Comparison of ENCODE assay signal across 8 cellular contexts in genomic region chr4:153684182-153685073, GRCh38. TPM values are rescaled to one million over a fixed set of nuclear protein-coding genes. Genes with fewer than 3 reads are reported as not detected.
A peak's percentile ranks its signal among the peaks of the same experiment; 100 is the strongest.
DNase-seq lines count a peak whose midpoint lies in the region; ATAC-seq and TF ChIP-seq lines count a peak whose summit lies in the region.

Gene TLR2, plus strand, starts transcription at chr4:153684280. Its CDS starts 18,628 bp downstream, at chr4:153702908.

- POLR2A ChIA-PET in SK-N-SH (lab: Yijun Ruan, JAX): no interaction called here

- ATAC-seq in HG03064 (IDR thresholded peaks at IDR 0.05; ENCODE audit: low read depth, unreplicated experiment) (peak; percentile 79), sciatic nerve (peak; percentile 95)

- peak within 1 kb of the TSS; percentile 46 to 55 for H3K4me3 ChIP-seq in SK-N-SH (ENCODE audit: low read depth in 2 of 2, low read length in 1 of 2)

- peaks cover 5% of the 10 kb centered on the region; the same call in 1 of the 2 replicates for H3K9me3 ChIP-seq in SK-N-SH

- no peak within 1 kb of the TSS for H3K9ac ChIP-seq in SK-N-SH

- WGBS in SK-N-SH (ENCODE audit: low lambda C conversion rate): 23% methylated on average over 11 of the region's 79 CpGs

- H3K9me2 ChIP-seq in SK-N-SH: no peaks in the 10 kb centered on the region

- peak within 1 kb of the TSS; percentile 30; the same call in 1 of the 2 replicates for H2AFZ ChIP-seq in SK-N-SH (ENCODE audit: low read depth)

- H3K79me2 ChIP-seq in SK-N-SH (ENCODE audit: insufficient read depth): no peaks in the 10 kb centered on the region

- H3K36me3 ChIP-seq in SK-N-SH (replicated peaks in 1 of 2; ENCODE audit: control insufficient read depth in 1 of 2, insufficient read depth in 2 of 2, low read length in 1 of 2): no peaks in the 10 kb centered on the region

- H3F3A ChIP-seq in SK-N-SH (replicated peaks; ENCODE audit: insufficient read depth): no peaks in the 10 kb centered on the region

- peak; percentile 14 for DNase-seq in NCI-H2227 (lab: John Stamatoyannopoulos, UW; ENCODE audit: unreplicated experiment)
- no peak for DNase-seq in NCI-H2227 treated with DMSO at 0.1 percent for 48 hours (lab: John Stamatoyannopoulos, UW)
- peak; percentile 73 for DNase-seq in SK-N-SH
- DNase-seq in activated naive CD8-positive, alpha-beta T cell treated with anti-CD3 and anti-CD28 coated beads, Interleukin-2, amount 50 U/mL, for 16 hours (ENCODE audit: low read depth, low spot score): peak; percentile 51
- peak; percentile 20 for DNase-seq in hepatic stellate cell (ENCODE audit: low spot score)
- peak; percentile 84 for DNase-seq in sciatic nerve (ENCODE audit: low spot score)
- DNase-seq in kidney glomerular epithelial cell (lab: John Stamatoyannopoulos, UW): no peak

- peaks cover 34% of the 10 kb centered on the region for H3K27me3 ChIP-seq in SK-N-SH (ENCODE audit: insufficient read depth)

- no peak for TF ChIP-seq CTCF in SK-N-SH (IDR thresholded peaks at IDR 0.05)

- TF ChIP-seq RAD21 in SK-N-SH (IDR thresholded peaks at IDR 0.05; ENCODE audit: low read length): no peak

- CTCF ChIA-PET in SK-N-SH (lab: Yijun Ruan, JAX): interaction anchor here (1.0 to 3.3 kb wide), 6 partner anchors 15 to 65 kb away, joined by 3 to 21 read pairs (median 5); no protein-coding TSS in a partner anchor

- H4K20me1 ChIP-seq in SK-N-SH (ENCODE audit: insufficient read depth): no peaks in the 10 kb centered on the region

- intact Hi-C loops in sciatic nerve (cut with DNase I): no loop called here

- H3K4me1 ChIP-seq in SK-N-SH (ENCODE audit: control insufficient read depth in 1 of 2, insufficient read depth in 2 of 2, low read depth in 1 of 2, low read length in 1 of 2): peaks cover 0 to 12% of the 10 kb centered on the region in 2 experiments; a peak in 1 of 4 replicates

- no peak for TF ChIP-seq EP300 in SK-N-SH (IDR thresholded peaks at IDR 0.05; ENCODE audit: borderline replicate concordance in 1 of 2, low read depth in 1 of 2, low read length in 1 of 2)

- H3K27ac ChIP-seq in SK-N-SH (ENCODE audit: low read depth in 2 of 2, low read length in 1 of 2): no peak within 1 kb of the TSS

- peak within 1 kb of the TSS; percentile 77 for H3K4me2 ChIP-seq in SK-N-SH

TF ChIP-seq in SK-N-SH, 30 proteins besides CTCF, POLR2A, EP300 and RAD21:
- TF ChIP-seq PBX3 (IDR thresholded peaks at IDR 0.05) (no peak), EZH2phosphoT487 (IDR thresholded peaks at IDR 0.05; ENCODE audit: borderline replicate concordance, low read depth) (no peak), CHD2 (IDR thresholded peaks at IDR 0.05; ENCODE audit: low read length, partially characterized antibody) (no peak), ZBTB33 (IDR thresholded peaks at IDR 0.05; ENCODE audit: borderline replicate concordance, low read depth) (no peak), NRF1 (IDR thresholded peaks at IDR 0.05; ENCODE audit: low read depth, low read length) (no peak), REST (IDR thresholded peaks at IDR 0.05; ENCODE audit: low read depth, low read length) (no peak), YY1 (IDR thresholded peaks at IDR 0.05; ENCODE audit: low read depth) (no peak), RXRA (IDR thresholded peaks at IDR 0.05; ENCODE audit: borderline replicate concordance, low read depth) (no peak), RFX5 (IDR thresholded peaks at IDR 0.05; ENCODE audit: low read length) (no peak), GATA2 (CRISPR knock-in tag; IDR thresholded peaks at IDR 0.05) (no peak)

RNA-seq across cellular contexts. Expression of gene TLR2, which starts in this region (rescaled TPM):
- polyA plus RNA-seq in SK-N-SH (2012; rRNA removed): 0.18 and 0.21 TPM in 2 replicates
- 0.10 and 0.21 TPM in 2 replicates for polyA plus RNA-seq in SK-N-SH (2012; cell fraction: cytosol; rRNA removed)
- 0.45 and 0.70 TPM in 2 replicates for polyA plus RNA-seq in SK-N-SH (2012; cell fraction: nucleus; rRNA removed)
- 35.2 TPM for total RNA-seq in sciatic nerve

Comparison
In these comparisons a context has a peak if more than half of its experiments do, and no peak if none do; other contexts are left out.
1. DNase-seq: peak in NCI-H2227 (single experiment), activated naive CD8-positive, alpha-beta T cell treated with anti-CD3 and anti-CD28 coated beads, Interleukin-2, amount 50 U/mL, for 16 hours (single experiment), hepatic stellate cell (single experiment) and sciatic nerve (single experiment); none in NCI-H2227 treated with DMSO at 0.1 percent for 48 hours (single experiment) and kidney glomerular epithelial cell (single experiment).
2. Peak in DNase-seq, H3K4me3 ChIP-seq and H3K4me2 ChIP-seq in SK-N-SH; RNA of the gene not detected or under 1 TPM.